Comparison of ENCODE assay signal across 34 cellular contexts in genomic region chr5:6184481-6184880, GRCh38.
"Had no signal": no experiment of that assay in that cellular context is flagged by ENCODE, and none has a peak within 500 bp of the region (broad histone marks: within the 10 kb centered on the region; RNA-seq: fewer than 3 reads in every experiment).

No MANE protein-coding gene starts in this region.

- DNase-seq: Karpas-422, Kasumi-1, KBM-7, KG1, MG63, MM.1S, MV-4-11, NCI-H1048, NCI-H1092, NCI-H1092 treated with DMSO at 0.1 percent for 48 hours, NCI-H1105, NCI-H1105 treated with DMSO at 0.1 percent for 48 hours, NCI-H1417, NCI-H1417 treated with DMSO at 0.1 percent for 48 hours, NCI-H1436, NCI-H1436 treated with DMSO at 0.1 percent for 48 hours, NCI-H146, NCI-H1694, NCI-H1694 treated with DMSO at 0.1 percent for 48 hours, NCI-H187, NCI-H187 treated with DMSO at 0.1 percent for 48 hours, NCI-H1930, NCI-H2029, NCI-H2029 treated with DMSO at 0.1 percent for 48 hours, NCI-H2081, NCI-H2107, NCI-H2171, NCI-H2171 treated with DMSO at 0.1 percent for 48 hours, NCI-H2227 treated with DMSO at 0.1 percent for 48 hours, NCI-H226, NCI-H345, NCI-H446, NCI-H446 treated with DMSO at 0.1 percent for 48 hours had no signal

- H3K27ac ChIP-seq: KMS-11 had no signal

- H3K4me2 ChIP-seq: KMS-11 had no signal

- H3K9me3 ChIP-seq: MG63 had no signal

- H3K36me3 ChIP-seq: MG63 had no signal

- H3K4me3 ChIP-seq: MG63 had no signal

- H3K9ac ChIP-seq: KMS-11 had no signal
